In genomic region chr20:49119972-49120371, GRCh38 we compare ENCODE assay signal across 26 cellular contexts.
"Had no signal": no experiment of that assay in that cellular context is flagged by ENCODE, and none has a peak within 500 bp of the region (broad histone marks: within the 10 kb centered on the region; RNA-seq: fewer than 3 reads in every experiment).

No MANE protein-coding gene starts in this region.

- H3K9me3 ChIP-seq: breast epithelium, gastroesophageal sphincter, heart left ventricle, sigmoid colon, thyroid gland, upper lobe of right lung had no signal

- ATAC-seq: gastroesophageal sphincter, heart left ventricle, left cardiac atrium, upper lobe of right lung had no signal

- H3K4me3 ChIP-seq: breast epithelium, gastroesophageal sphincter, heart left ventricle, sigmoid colon, smooth muscle cell, thyroid gland, upper lobe of right lung had no signal

- H3K4me1 Mint-ChIP-seq: activated naive CD8-positive, alpha-beta T cell treated with anti-CD3 and anti-CD28 coated beads, Interleukin-2, amount 10 ng/mL, durations not matched to agents 7 days and 5 days; endodermal cell had no signal

- H3K4me2 ChIP-seq: smooth muscle cell had no signal

- H3K27me3 Mint-ChIP-seq: activated naive CD8-positive, alpha-beta T cell treated with anti-CD3 and anti-CD28 coated beads, Interleukin-2, amount 10 ng/mL, durations not matched to agents 7 days and 5 days had no signal

- H3K27ac ChIP-seq: breast epithelium, epithelial cell of prostate, gastroesophageal sphincter, heart left ventricle, sigmoid colon, thyroid gland, upper lobe of right lung, WERI-Rb-1 had no signal

- DNase-seq: activated CD4-positive, CD25-positive, alpha-beta regulatory T cell treated with anti-CD3 and anti-CD28 coated beads, Interleukin-2, amount 50 U/mL, for 72 hours; activated naive CD4-positive, alpha-beta T cell; activated naive CD8-positive, alpha-beta T cell treated with anti-CD3 and anti-CD28 coated beads, Interleukin-2, amount 10 ng/mL, durations not matched to agents 7 days and 5 days; activated T-cell treated with anti-CD3 and anti-CD28 coated beads, Interleukin-2, amount 50 U/mL, for 1 hour; amniotic stem cell; cerebellar nuclear complex; cortex of kidney; endodermal cell; heart left ventricle; islet precursor cell; left cardiac atrium; mesenchymal stem cell; nucleus accumbens; posterior cingulate gyrus; sigmoid colon; stimulated activated CD4-positive, alpha-beta T cell treated with anti-CD3 and anti-CD28 coated beads, Interleukin-15, amount 100 ng/mL, for 24 hours; stimulated activated naive CD4-positive, alpha-beta T cell; thyroid gland; upper lobe of right lung; WERI-Rb-1 had no signal

- H3K27me3 ChIP-seq: breast epithelium, gastroesophageal sphincter, heart left ventricle, sigmoid colon, thyroid gland, upper lobe of right lung had no signal

- H3K27ac Mint-ChIP-seq: activated naive CD8-positive, alpha-beta T cell treated with anti-CD3 and anti-CD28 coated beads, Interleukin-2, amount 10 ng/mL, durations not matched to agents 7 days and 5 days; activated T-helper 2 cell treated with anti-CD3 and anti-CD28 coated beads, Interferon-gamma antibody, Interleukin-2, Interleukin-4, amounts not matched to agents 10 μg/mL and 5 μg/mL and 100 μg/mL, durations not matched to agents 14 hours and 24 hours and 36 hours; endodermal cell; T-helper 1 cell treated with Interleukin-12 subunit alpha and Interleukin-12 subunit beta and Interleukin-4 antibody, amounts not matched to agents 30 μg/mL and 1 μg/mL, for 36 hours had no signal

- H3K9me3 Mint-ChIP-seq: activated naive CD8-positive, alpha-beta T cell treated with anti-CD3 and anti-CD28 coated beads, Interleukin-2, amount 10 ng/mL, durations not matched to agents 7 days and 5 days; activated T-helper 2 cell treated with anti-CD3 and anti-CD28 coated beads, Interferon-gamma antibody, Interleukin-2, Interleukin-4, amounts not matched to agents 10 μg/mL and 5 μg/mL and 100 μg/mL, durations not matched to agents 14 hours and 24 hours and 36 hours; endodermal cell; T-helper 1 cell treated with Interleukin-12 subunit alpha and Interleukin-12 subunit beta and Interleukin-4 antibody, amounts not matched to agents 30 μg/mL and 1 μg/mL, for 36 hours had no signal

- H3K4me1 ChIP-seq: breast epithelium, gastroesophageal sphincter, sigmoid colon, thyroid gland, upper lobe of right lung had no signal

- H3K4me3 Mint-ChIP-seq: activated naive CD8-positive, alpha-beta T cell treated with anti-CD3 and anti-CD28 coated beads, Interleukin-2, amount 10 ng/mL, durations not matched to agents 7 days and 5 days; endodermal cell; T-helper 1 cell treated with Interleukin-12 subunit alpha and Interleukin-12 subunit beta and Interleukin-4 antibody, amounts not matched to agents 30 μg/mL and 1 μg/mL, for 36 hours had no signal
